Comparison of ENCODE assay signal across 8 cellular contexts in genomic region chr14:68793734-68794129, GRCh38. TPM values are rescaled to one million over a fixed set of nuclear protein-coding genes. Genes with fewer than 3 reads are reported as not detected.
A peak's percentile ranks its signal among the peaks of the same experiment; 100 is the strongest.
DNase-seq lines count a peak whose midpoint lies in the region; ATAC-seq and TF ChIP-seq lines count a peak whose summit lies in the region.

No MANE protein-coding gene starts in this region.

- H3K27me3 ChIP-seq in SJCRH30 = no peaks in the 10 kb centered on the region

- H3K27ac ChIP-seq in SJCRH30 = peak overlapping the region; percentile 97

- TF ChIP-seq CTCF in endothelial cell (IDR thresholded peaks at IDR 0.05; ENCODE audit: unreplicated experiment) = no peak
- no peak for TF ChIP-seq CTCF in neural crest cell (conservative IDR thresholded peaks at IDR 0.05)

- H3K9me3 ChIP-seq in SJCRH30 (replicated peaks) = peaks cover 2% of the 10 kb centered on the region

- H3K4me3 Mint-ChIP-seq in endothelial cell (ENCODE audit: unreplicated experiment) = peak overlapping the region; percentile 99
- peak overlapping the region; percentile 98 for H3K4me3 Mint-ChIP-seq in neural crest cell

- DNase-seq in SJCRH30 = no peak
- DNase-seq in endothelial cell (ENCODE audit: low spot score) = no peak
- DNase-seq in neural crest cell (ENCODE audit: low read depth, low spot score) = no peak
- DNase-seq in NCI-H1092 treated with DMSO at 0.1 percent for 48 hours (lab: John Stamatoyannopoulos, UW) = no peak
- DNase-seq in SKM-1 (lab: John Stamatoyannopoulos, UW; ENCODE audit: unreplicated experiment) = no peak

- H3K4me3 ChIP-seq in GM08714 (ENCODE audit: low read length) = peak overlapping the region; percentile 79; the same call in 1 of the 2 replicates
- H3K4me3 ChIP-seq in SJCRH30 = peak overlapping the region; percentile 84

- H3K27me3 Mint-ChIP-seq in endothelial cell (ENCODE audit: unreplicated experiment) = peaks cover 47% of the 10 kb centered on the region
- peaks cover 55% of the 10 kb centered on the region for H3K27me3 Mint-ChIP-seq in neural crest cell (ENCODE audit: low read depth)

- H3K4me1 ChIP-seq in SJCRH30 = peaks cover 7% of the 10 kb centered on the region

- H3K36me3 Mint-ChIP-seq in endothelial cell (ENCODE audit: low read depth, unreplicated experiment) = peaks cover 39% of the 10 kb centered on the region
- peaks cover 44% of the 10 kb centered on the region for H3K36me3 Mint-ChIP-seq in neural crest cell (ENCODE audit: low read depth)

- H3K27ac Mint-ChIP-seq in endothelial cell (ENCODE audit: unreplicated experiment) (peak overlapping the region; percentile 100), neural crest cell (ENCODE audit: unreplicated experiment) (peak overlapping the region; percentile 100)

- ATAC-seq in GM18861 (IDR thresholded peaks at IDR 0.05; ENCODE audit: unreplicated experiment) = no peak
- ATAC-seq in HG03439 (IDR thresholded peaks at IDR 0.05; ENCODE audit: unreplicated experiment) = no peak

- H3K36me3 ChIP-seq in SJCRH30 = peaks cover 31% of the 10 kb centered on the region

- H3K4me1 Mint-ChIP-seq in endothelial cell (ENCODE audit: unreplicated experiment) (peaks cover 67% of the 10 kb centered on the region), neural crest cell (peaks cover 61% of the 10 kb centered on the region)

- H3K9me3 Mint-ChIP-seq in endothelial cell (ENCODE audit: unreplicated experiment) = no peaks in the 10 kb centered on the region
- peaks cover under 1% of the 10 kb centered on the region for H3K9me3 Mint-ChIP-seq in neural crest cell

RNA-seq across cellular contexts. Expression of gene ZFP36L1, which starts 0.9 kb away (rescaled TPM):
- 67.4 and 70.3 TPM in 2 replicates for total RNA-seq in SJCRH30 (2014; rRNA removed; shearing (Covaris generic))
- total RNA-seq in endothelial cell (ENCODE audit: unreplicated experiment) (385 TPM), neural crest cell (289 and 298 TPM in 2 replicates)
